In the genomic region with DNA sequence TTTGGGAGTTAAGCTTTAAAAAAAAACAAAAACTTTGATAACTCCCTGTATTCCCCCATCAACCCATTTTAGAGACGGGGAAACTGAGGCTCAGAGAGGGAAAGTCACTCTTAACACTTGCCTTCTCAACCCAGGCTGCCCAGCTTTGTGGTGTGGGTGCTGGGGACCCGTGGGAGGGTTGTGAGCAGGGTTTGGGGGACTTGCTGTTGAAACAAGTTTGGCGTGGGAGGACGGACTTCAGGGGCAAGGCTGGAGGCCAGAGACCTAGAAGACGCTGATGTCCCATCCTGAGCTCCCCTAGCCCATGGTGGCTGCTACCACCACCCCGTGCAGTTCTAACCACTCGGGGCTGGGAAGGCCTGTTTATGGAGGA, we compare ENCODE assay signal across 8 cellular contexts. TPM values are rescaled to one million over a fixed set of nuclear protein-coding genes. Genes with fewer than 3 reads are reported as not detected.
DNase-seq lines count a peak whose midpoint lies in the region; ATAC-seq and TF ChIP-seq lines count a peak whose summit lies in the region.

No MANE protein-coding gene starts in this region.

- peaks cover 5% of the 10 kb centered on the region for H3K36me3 Mint-ChIP-seq in GM23338 (ENCODE audit: low read depth)
- H3K36me3 Mint-ChIP-seq in T-cell: no peaks in the 10 kb centered on the region

- H3K4me3 ChIP-seq in GM23338 (0 out of 2 replicates have a peak overlapping the region, but pooled peaks have one; percentile 27), fibroblast of mammary gland (ENCODE audit: control insufficient read depth, low read depth, low read length) (peak overlapping the region; percentile 2), skin epidermis (peak overlapping the region in 3 of 7 experiments; percentile 79 to 98 (median 89))

- CTCF ChIA-PET in T-cell (lab: Charles Lee): no interaction called here

- ATAC-seq in GM23338 (no peak), T-cell (replicated peaks in 1 of 4) (no peak), foreskin keratinocyte (no peak)

- peaks cover 16% of the 10 kb centered on the region for H4K20me1 ChIP-seq in GM23338 (replicated peaks; ENCODE audit: insufficient read depth)

- H3K27ac Mint-ChIP-seq in GM23338: no peak overlapping the region
- peak overlapping the region; percentile 99 to 100 for H3K27ac Mint-ChIP-seq in T-cell

- H3K79me2 ChIP-seq in GM23338 (replicated peaks; ENCODE audit: insufficient read depth): peaks cover 23% of the 10 kb centered on the region

- H3K36me3 ChIP-seq in GM23338 (ENCODE audit: insufficient read depth): no peaks in the 10 kb centered on the region

- H3K27ac ChIP-seq in GM23338 (ENCODE audit: low read depth) (no peak overlapping the region), skin epidermis (peak overlapping the region in 11 of 21 experiments; percentile 92 to 100 (median 97)), foreskin keratinocyte (no peak overlapping the region)

- no peaks in the 10 kb centered on the region for H3K9me2 ChIP-seq in GM23338 (ENCODE audit: insufficient read depth)

- no peak overlapping the region; the same call in 1 of the 2 replicates for H2AFZ ChIP-seq in GM23338

- H3K4me1 ChIP-seq in GM23338 (ENCODE audit: insufficient read depth): peaks cover 9% of the 10 kb centered on the region; the same call in 1 of the 2 replicates
- no peaks in the 10 kb centered on the region for H3K4me1 ChIP-seq in foreskin keratinocyte

- no peaks in the 10 kb centered on the region for H3K27me3 ChIP-seq in GM23338 (ENCODE audit: insufficient read depth)
- H3K27me3 ChIP-seq in foreskin keratinocyte: no peaks in the 10 kb centered on the region

- TF ChIP-seq CTCF in GM23338 (conservative IDR thresholded peaks at IDR 0.05; ENCODE audit: low read depth in 2 of 2) (no peak), fibroblast of mammary gland (conservative IDR thresholded peaks at IDR 0.05; ENCODE audit: control insufficient read depth, insufficient read depth, low read depth, low read length) (no peak), foreskin keratinocyte (conservative IDR thresholded peaks at IDR 0.05) (no peak)

- peaks cover 5% of the 10 kb centered on the region; the same call in 1 of the 2 replicates for H3F3A ChIP-seq in GM23338 (replicated peaks; ENCODE audit: low read depth)

- peak overlapping the region; percentile 90 for H3K4me3 Mint-ChIP-seq in GM23338
- H3K4me3 Mint-ChIP-seq in T-cell: peak overlapping the region in 2 of 3 donors; percentile 94 to 99

- no peak overlapping the region for H3K4me2 ChIP-seq in GM23338

- H3K9me3 Mint-ChIP-seq in GM23338 (no peaks in the 10 kb centered on the region), T-cell (no peaks in the 10 kb centered on the region)

- DNase-seq in GM23338 (ENCODE audit: low spot score) (no peak), T-cell (no peak), fibroblast of mammary gland (ENCODE audit: low read depth) (no peak), foreskin keratinocyte (no peak), DMS114 treated with DMSO at 0.1 percent for 48 hours (lab: John Stamatoyannopoulos, UW; ENCODE audit: unreplicated experiment) (no peak), glomerular visceral epithelial cell (ENCODE audit: extremely low spot score) (no peak)
- DNase-seq in activated CD4-positive, alpha-beta T cell treated with anti-CD3 and anti-CD28 coated beads for 1 hour: no peak

- POLR2A ChIA-PET in T-cell (lab: Charles Lee): no interaction called here

- H3K27me3 Mint-ChIP-seq in GM23338 (ENCODE audit: insufficient read depth, low read depth, poor library complexity): peaks cover 18% of the 10 kb centered on the region
- H3K27me3 Mint-ChIP-seq in T-cell: no peaks in the 10 kb centered on the region

- H3K4me1 Mint-ChIP-seq in GM23338 (peaks cover 13% of the 10 kb centered on the region), T-cell (peaks cover 27 to 34% (median 30%) of the 10 kb centered on the region in 3 donors)

TF ChIP-seq in GM23338, 12 proteins besides CTCF, POLR2A, EP300 and RAD21 (continues in another document):
- TF ChIP-seq STAT1 (IDR thresholded peaks at IDR 0.05; ENCODE audit: unreplicated experiment): no peak
- TF ChIP-seq JUNB (IDR thresholded peaks at IDR 0.05; ENCODE audit: unreplicated experiment): no peak
- no peak for TF ChIP-seq ZNF462 (CRISPR knock-in tag; IDR thresholded peaks at IDR 0.05)
- TF ChIP-seq CREB1 (CRISPR knock-in tag; IDR thresholded peaks at IDR 0.05; ENCODE audit: low read depth): no peak

RNA-seq across cellular contexts. Expression of gene CACTIN, which starts 0.7 kb away (rescaled TPM):
- total RNA-seq in GM23338 (2014; rRNA removed; shearing (Covaris generic)): 47.4 and 47.7 TPM in 2 replicates
- polyA plus RNA-seq in GM23338 (2016; fragmentation: Nextera tagmentation; extraction: Ambion mirVana) (14.3 and 16.9 TPM in 2 replicates), foreskin keratinocyte (17.9 and 18.0 TPM in 2 replicates)
- total RNA-seq in T-cell (10 to 100 TPM; 25.9 to 59.0 (median 55.8) TPM), foreskin keratinocyte (23.7 and 26.1 TPM in 2 replicates)

RNA-seq across cellular contexts. Expression of gene TBXA2R, which starts 20.7 kb away (rescaled TPM):
- 0.73 and 0.82 TPM in 2 replicates for total RNA-seq in GM23338 (2014; rRNA removed; shearing (Covaris generic))
- 0.42 and 0.47 TPM in 2 replicates for polyA plus RNA-seq in GM23338 (2016; fragmentation: Nextera tagmentation; extraction: Ambion mirVana)
- total RNA-seq in T-cell: 10 to 100 TPM in 1 of 5 donors, 1 to 10 TPM in 4; 2.4 to 11.2 (median 7.1) TPM
- 0.46 and 0.82 TPM in 2 replicates for total RNA-seq in foreskin keratinocyte
- polyA plus RNA-seq in foreskin keratinocyte: 0.62 and 0.91 TPM in 2 replicates

RNA-seq across cellular contexts. Expression of gene GIPC3, which starts 42.1 kb away (rescaled TPM):
- 0.59 and 1.6 TPM in 2 replicates for total RNA-seq in GM23338 (2014; rRNA removed; shearing (Covaris generic))
- polyA plus RNA-seq in GM23338 (2016; fragmentation: Nextera tagmentation; extraction: Ambion mirVana): 0.26 and 0.48 TPM in 2 replicates
- 1 to 10 TPM; 1.5 to 4.3 (median 2.7) TPM for total RNA-seq in T-cell
- not detected in 2 replicates for total RNA-seq in foreskin keratinocyte
- 0.01 TPM in 1 of 2 replicates, not detected in the other for polyA plus RNA-seq in foreskin keratinocyte

RNA-seq across cellular contexts. Expression of gene HMG20B, which starts 54.6 kb away (rescaled TPM):
- 107 and 130 TPM in 2 replicates for total RNA-seq in GM23338 (2014; rRNA removed; shearing (Covaris generic))
- polyA plus RNA-seq in GM23338 (2016; fragmentation: Nextera tagmentation; extraction: Ambion mirVana) (74.1 and 77.8 TPM in 2 replicates), foreskin keratinocyte (72.2 and 77.7 TPM in 2 replicates)
- total RNA-seq in T-cell (10 to 100 TPM; 38.0 to 81.6 (median 74.7) TPM), foreskin keratinocyte (51.9 and 59.9 TPM in 2 replicates)

Comparison
In these comparisons a context has a peak if more than half of its experiments do, and no peak if none do; other contexts are left out.
1. H3K27ac ChIP-seq: peak in skin epidermis (11 of 21); none in GM23338 (single experiment) and foreskin keratinocyte (single experiment).